In the genomic region with DNA sequence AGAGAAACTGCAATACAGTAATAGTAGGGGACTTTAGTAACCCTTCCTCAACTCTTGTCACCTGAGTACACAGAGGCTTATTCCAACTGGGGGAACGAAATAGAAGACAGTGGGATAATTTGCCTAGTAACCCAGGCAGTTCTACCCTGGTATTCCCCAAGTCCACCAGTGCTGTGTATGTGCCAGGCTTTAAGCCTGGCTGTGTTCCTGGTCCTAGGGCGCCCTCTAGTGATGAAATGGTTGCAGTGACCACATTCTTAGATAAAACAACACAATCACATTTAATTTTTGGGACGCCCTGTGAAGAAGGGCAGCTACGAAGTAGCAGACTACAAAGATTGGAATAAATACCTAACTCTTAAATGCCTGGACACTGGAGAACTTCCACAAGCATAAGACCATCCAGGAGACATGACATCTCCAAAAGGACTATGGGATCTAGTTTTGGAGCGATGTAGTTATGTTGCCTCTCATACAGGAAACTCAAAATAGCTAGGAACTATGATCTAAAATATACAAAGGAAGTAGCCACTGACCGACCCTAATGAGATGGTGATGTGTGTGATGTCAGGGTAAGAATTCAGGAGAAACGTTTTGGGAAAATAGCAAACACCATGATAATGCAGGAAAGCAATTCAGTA, we compare ENCODE assay signal across 9 cellular contexts.
DNase-seq lines count a peak whose midpoint lies in the region; ATAC-seq and TF ChIP-seq lines count a peak whose summit lies in the region.
"Had no signal": no experiment of that assay in that cellular context is flagged by ENCODE, and none has a peak within 500 bp of the region (broad histone marks: within the 10 kb centered on the region; RNA-seq: fewer than 3 reads in every experiment).

No MANE protein-coding gene starts in this region.

- H3K27ac Mint-ChIP-seq in activated CD8-positive, alpha-beta T cell treated with anti-CD3 and anti-CD28 coated beads for 36 hours = no peak overlapping the region
- H3K27ac Mint-ChIP-seq in effector memory CD8-positive, alpha-beta T cell = no peak overlapping the region

- DNase-seq in AML-193 (lab: John Stamatoyannopoulos, UW) (peak; percentile 29 to 34), NCI-H526 treated with DMSO at 0.1 percent for 48 hours (lab: John Stamatoyannopoulos, UW) (peak; percentile 55), mucosa of gallbladder (ENCODE audit: low spot score) (peak; percentile 71)
- peak; percentile 73 for DNase-seq in activated CD8-positive, alpha-beta T cell treated with anti-CD3 and anti-CD28 coated beads for 36 hours
- DNase-seq in effector memory CD8-positive, alpha-beta T cell = peak; percentile 40 to 45 (median 45)
- DNase-seq in stimulated activated CD8-positive, alpha-beta memory T cell treated with anti-CD3 and anti-CD28 coated beads, Interleukin-7, amount 100 ng/mL, for 48 hours (ENCODE audit: extremely low read depth in 1 of 2, low read depth in 1 of 2) = peak; percentile 3 to 11

- H3K9me3 Mint-ChIP-seq in activated CD8-positive, alpha-beta T cell treated with anti-CD3 and anti-CD28 coated beads for 36 hours = no peaks in the 10 kb centered on the region
- H3K9me3 Mint-ChIP-seq in effector memory CD8-positive, alpha-beta T cell = no peaks in the 10 kb centered on the region
- H3K9me3 Mint-ChIP-seq: IgD-negative memory B cell had no signal

- H3K36me3 Mint-ChIP-seq in activated CD8-positive, alpha-beta T cell treated with anti-CD3 and anti-CD28 coated beads for 36 hours (ENCODE audit: low read depth) = no peaks in the 10 kb centered on the region
- no peaks in the 10 kb centered on the region for H3K36me3 Mint-ChIP-seq in effector memory CD8-positive, alpha-beta T cell (ENCODE audit: insufficient read depth)
- H3K36me3 Mint-ChIP-seq: IgD-negative memory B cell had no signal

- peak; percentile 79 for ATAC-seq in GM19043 (IDR thresholded peaks at IDR 0.05; ENCODE audit: low read depth, unreplicated experiment)
- peak; percentile 92 for ATAC-seq in HG03378 (IDR thresholded peaks at IDR 0.05; ENCODE audit: unreplicated experiment)
- peak; percentile 77 for ATAC-seq in activated CD8-positive, alpha-beta T cell treated with anti-CD3 and anti-CD28 coated beads for 36 hours
- peak; percentile 52 for ATAC-seq in effector memory CD8-positive, alpha-beta T cell (replicated peaks)

- H3K27me3 Mint-ChIP-seq in activated CD8-positive, alpha-beta T cell treated with anti-CD3 and anti-CD28 coated beads for 36 hours = no peaks in the 10 kb centered on the region
- H3K27me3 Mint-ChIP-seq in effector memory CD8-positive, alpha-beta T cell = no peaks in the 10 kb centered on the region
- H3K27me3 Mint-ChIP-seq: IgD-negative memory B cell had no signal

- POLR2A ChIA-PET in activated CD8-positive, alpha-beta T cell treated with anti-CD3 and anti-CD28 coated beads for 36 hours (lab: Charles Lee) = interaction anchor here (0.6 kb wide), 1 partner anchor 559 kb away, joined by 3 read pairs; no protein-coding TSS in a partner anchor

- peak; percentile 51 for TF ChIP-seq CTCF in activated CD8-positive, alpha-beta T cell treated with anti-CD3 and anti-CD28 coated beads for 36 hours (IDR thresholded peaks at IDR 0.05)

- H3K4me1 Mint-ChIP-seq in activated CD8-positive, alpha-beta T cell treated with anti-CD3 and anti-CD28 coated beads for 36 hours (ENCODE audit: low read depth) = no peaks in the 10 kb centered on the region
- no peaks in the 10 kb centered on the region for H3K4me1 Mint-ChIP-seq in effector memory CD8-positive, alpha-beta T cell (ENCODE audit: low read depth in 2 of 2)
- H3K4me1 Mint-ChIP-seq: IgD-negative memory B cell had no signal

- CTCF ChIA-PET in activated CD8-positive, alpha-beta T cell treated with anti-CD3 and anti-CD28 coated beads for 36 hours (lab: Charles Lee) = interaction anchor here (1.1 to 3.7 kb wide), 4 partner anchors 9 to 162 kb away, joined by 3 to 18 read pairs (median 8); partner anchors contain the start of gene XIST

- no peak overlapping the region for H3K4me3 Mint-ChIP-seq in activated CD8-positive, alpha-beta T cell treated with anti-CD3 and anti-CD28 coated beads for 36 hours
- no peak overlapping the region for H3K4me3 Mint-ChIP-seq in effector memory CD8-positive, alpha-beta T cell
- H3K4me3 Mint-ChIP-seq: IgD-negative memory B cell had no signal

- intact Hi-C loops in activated CD8-positive, alpha-beta T cell treated with anti-CD3 and anti-CD28 coated beads for 36 hours (cut with micrococcal nuclease) = loop anchor here (1.0 to 10.0 kb wide), 2 partner anchors 119 to 160 kb away; no protein-coding TSS in a partner anchor

Comparison
In these comparisons a context has a peak if more than half of its experiments do, and no peak if none do; other contexts are left out.
1. Peak in every context shown above with its lines: DNase-seq and ATAC-seq.
2. DNase-seq: peak in every context shown above with its lines; median percentile 73 in activated CD8-positive, alpha-beta T cell treated with anti-CD3 and anti-CD28 coated beads for 36 hours; 71 in mucosa of gallbladder; 55 in NCI-H526 treated with DMSO at 0.1 percent for 48 hours; 45 in effector memory CD8-positive, alpha-beta T cell; 32 in AML-193; 7 in stimulated activated CD8-positive, alpha-beta memory T cell treated with anti-CD3 and anti-CD28 coated beads, Interleukin-7, amount 100 ng/mL, for 48 hours.